31 cellular contexts compared by ENCODE assay signal in the genomic region with DNA sequence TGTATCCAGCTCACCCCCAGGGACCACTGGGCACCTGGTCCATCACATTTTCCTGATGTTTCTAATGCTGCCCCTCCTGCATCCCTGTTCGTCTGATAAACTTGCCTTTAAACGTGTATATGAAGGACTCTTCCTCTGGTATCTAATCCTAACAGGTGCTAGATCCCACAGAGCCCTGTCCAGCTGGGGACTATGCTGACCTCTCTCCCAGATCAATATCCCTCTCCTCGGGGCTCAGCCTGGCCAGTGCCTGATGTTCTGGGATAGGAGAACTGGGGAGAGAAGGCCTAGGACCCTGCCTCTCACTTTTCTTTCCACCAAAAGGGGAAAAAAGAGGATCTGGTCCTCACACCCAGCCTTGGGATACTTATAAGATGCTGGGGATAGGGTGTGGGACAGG. TPM values are rescaled to one million over a fixed set of nuclear protein-coding genes. Genes with fewer than 3 reads are reported as not detected.
A peak's percentile ranks its signal among the peaks of the same experiment; 100 is the strongest.
DNase-seq lines count a peak whose midpoint lies in the region; ATAC-seq, FAIRE-seq and TF ChIP-seq lines count a peak whose summit lies in the region.
"Had no signal": no experiment of that assay in that cellular context is flagged by ENCODE, and none has a peak within 500 bp of the region (broad histone marks: within the 10 kb centered on the region; RNA-seq: fewer than 3 reads in every experiment).

No MANE protein-coding gene starts in this region.

- intact Hi-C loops in HepG2 (cut with micrococcal nuclease; ENCODE audit: unreplicated experiment), result no loop called here

- TF ChIP-seq EP300 in HepG2 (IDR thresholded peaks at IDR 0.05; ENCODE audit: low read depth in 2 of 2, low read length in 2 of 2) (no peak), HepG2 (CRISPR knock-in tag; IDR thresholded peaks at IDR 0.05; ENCODE audit: borderline replicate concordance) (no peak)

- H3K4me1 ChIP-seq in HepG2 (ENCODE audit: insufficient read depth, low read length), result peaks cover 65% of the 10 kb centered on the region
- H3K4me1 ChIP-seq: BE2C, BLaER1 had no signal

- POLR2A ChIA-PET in HepG2 (lab: Yijun Ruan, JAX), result no interaction called here

- TF ChIP-seq RAD21 in HepG2 (CRISPR knock-in tag; IDR thresholded peaks at IDR 0.05), result no peak

- TF ChIP-seq CTCF in HepG2 (CRISPR knock-in tag; IDR thresholded peaks at IDR 0.05), result no peak

- H3K4me3 Mint-ChIP-seq in stimulated activated naive CD8-positive, alpha-beta T cell treated with anti-CD3 and anti-CD28 coated beads, Interleukin-15, amount 100 ng/mL, for 72 hours, result no peak overlapping the region
- H3K4me3 Mint-ChIP-seq: CD14-positive monocyte; CD4-positive, alpha-beta memory T cell; CD4-positive, CD25-positive, alpha-beta regulatory T cell; CD8-positive, alpha-beta memory T cell had no signal

- no peaks in the 10 kb centered on the region for H4K20me1 ChIP-seq in HepG2 (ENCODE audit: insufficient read depth, low read length)
- H4K20me1 ChIP-seq: BLaER1 had no signal

- DNase-seq in stimulated activated naive CD8-positive, alpha-beta T cell treated with anti-CD3 and anti-CD28 coated beads, Interleukin-15, amount 100 ng/mL, for 72 hours, result no peak
- DNase-seq in stimulated activated naive CD8-positive, alpha-beta T cell treated with anti-CD3 and anti-CD28 coated beads, Interleukin-15, Interleukin-2, amounts not matched to agents 100 U/mL and 50 U/mL, for 24 hours, result no peak
- no peak for DNase-seq in HepG2 (ENCODE audit: low spot score)
- DNase-seq in mesenteric fat pad (ENCODE audit: low spot score), result peak; percentile 62
- no peak for DNase-seq in germinal center (ENCODE audit: low spot score)
- no peak for DNase-seq in H4 (ENCODE audit: low spot score)
- DNase-seq: 8988T; ACHN; BE2C; C1 segment of cervical spinal cord; CD4-positive, alpha-beta memory T cell; CD4-positive, CD25-positive, alpha-beta regulatory T cell; CD8-positive, alpha-beta memory T cell; COR-L47; DMS 273 treated with DMSO at 0.1 percent for 48 hours; DMS153; DMS53; DMS79; DND-41; EL; GDM1 had no signal

- no peaks in the 10 kb centered on the region for H3K4me1 Mint-ChIP-seq in stimulated activated naive CD8-positive, alpha-beta T cell treated with anti-CD3 and anti-CD28 coated beads, Interleukin-15, amount 100 ng/mL, for 72 hours
- H3K4me1 Mint-ChIP-seq: CD4-positive, CD25-positive, alpha-beta regulatory T cell had no signal

- no peak for FAIRE-seq in HepG2 (lab: Jason Lieb, UNC)
- FAIRE-seq: A204.1, GM12878, GM12892, GM18507 had no signal

- WGBS in HepG2 (ENCODE audit: low lambda C conversion rate), result 28% methylated on average over 3 of the region's 3 CpGs

- no peak overlapping the region for H2AFZ ChIP-seq in HepG2 (ENCODE audit: low read length)

- no peak for ATAC-seq in stimulated activated naive CD8-positive, alpha-beta T cell treated with anti-CD3 and anti-CD28 coated beads, Interleukin-15, amount 100 ng/mL, for 72 hours
- no peak for ATAC-seq in stimulated activated naive CD8-positive, alpha-beta T cell treated with anti-CD3 and anti-CD28 coated beads, Interleukin-15, Interleukin-2, amounts not matched to agents 100 U/mL and 50 U/mL, for 24 hours
- ATAC-seq in HepG2, result no peak
- ATAC-seq: GM12878 had no signal

- H3K27ac Mint-ChIP-seq in stimulated activated naive CD8-positive, alpha-beta T cell treated with anti-CD3 and anti-CD28 coated beads, Interleukin-15, amount 100 ng/mL, for 72 hours, result peak overlapping the region; percentile 20 to 35
- H3K27ac Mint-ChIP-seq: CD14-positive monocyte; CD4-positive, alpha-beta memory T cell; CD4-positive, CD25-positive, alpha-beta regulatory T cell had no signal

- no peaks in the 10 kb centered on the region for H3K9me3 Mint-ChIP-seq in stimulated activated naive CD8-positive, alpha-beta T cell treated with anti-CD3 and anti-CD28 coated beads, Interleukin-15, amount 100 ng/mL, for 72 hours
- H3K9me3 Mint-ChIP-seq: CD4-positive, alpha-beta memory T cell; CD4-positive, CD25-positive, alpha-beta regulatory T cell; CD8-positive, alpha-beta memory T cell had no signal

- H3K4me2 ChIP-seq in HepG2 (ENCODE audit: low read depth, low read length), result 0 out of 2 replicates have a peak overlapping the region, but pooled peaks have one; percentile 97
- H3K4me2 ChIP-seq: BLaER1 had no signal

- no peak overlapping the region for H3K4me3 ChIP-seq in HepG2 (replicated peaks in 1 of 3; ENCODE audit: insufficient read depth in 1 of 3, low read depth in 2 of 3, low read length in 3 of 3)
- H3K4me3 ChIP-seq: BLaER1, GM12878 had no signal

- CTCF ChIA-PET in HepG2 (lab: Yijun Ruan, JAX; ENCODE audit: low intra/inter-chr PET ratio, low total read pairs), result no interaction called here

- no TSS peak for BruUV-seq in HepG2 (replicated peaks; lab: Mats Ljungman, UMichigan)

- H3K9me3 ChIP-seq in HepG2 (ENCODE audit: low read length), result no peaks in the 10 kb centered on the region
- H3K9me3 ChIP-seq: BE2C, BLaER1 had no signal

- H3K9ac ChIP-seq in HepG2 (ENCODE audit: insufficient read depth, low read depth, low read length), result no peak overlapping the region
- H3K9ac ChIP-seq: BLaER1 had no signal

- TF ChIP-seq POLR2A in HepG2 (IDR thresholded peaks at IDR 0.05; ENCODE audit: insufficient read depth in 1 of 2, low read depth in 2 of 2, low read length in 2 of 2), result no peak

- in situ Hi-C loops in HepG2 (cut with HindIII; ENCODE audit: extremely low pct_ligation_motif_present, low pct_unique_long_range_greater_than_20kb), result no loop called here

- H3K27ac ChIP-seq in HepG2 (ENCODE audit: extremely low read length, insufficient read depth, low read length), result no peak overlapping the region
- H3K27ac ChIP-seq: BLaER1 had no signal

- H3K79me2 ChIP-seq in HepG2 (ENCODE audit: insufficient read depth, low read length), result peaks cover 14% of the 10 kb centered on the region

- H3K27me3 ChIP-seq in HepG2 (ENCODE audit: control insufficient read depth in 1 of 2, insufficient read depth in 2 of 2, low read length in 2 of 2), result no peaks in the 10 kb centered on the region
- H3K27me3 ChIP-seq: BE2C, BLaER1 had no signal

- H3K27me3 Mint-ChIP-seq in stimulated activated naive CD8-positive, alpha-beta T cell treated with anti-CD3 and anti-CD28 coated beads, Interleukin-15, amount 100 ng/mL, for 72 hours, result no peaks in the 10 kb centered on the region
- H3K27me3 Mint-ChIP-seq: CD8-positive, alpha-beta memory T cell had no signal

- peaks cover 0 to 7% of the 10 kb centered on the region in 2 experiments; a peak in 2 of 5 replicates for H3K36me3 ChIP-seq in HepG2 (replicated peaks in 1 of 2; ENCODE audit: control insufficient read depth in 1 of 2, insufficient read depth in 2 of 2, low read length in 2 of 2)
- H3K36me3 ChIP-seq: BE2C, BLaER1 had no signal

TF ChIP-seq in HepG2, 621 proteins besides CTCF, POLR2A, EP300 and RAD21:
- TF ChIP-seq, protein P1, sequence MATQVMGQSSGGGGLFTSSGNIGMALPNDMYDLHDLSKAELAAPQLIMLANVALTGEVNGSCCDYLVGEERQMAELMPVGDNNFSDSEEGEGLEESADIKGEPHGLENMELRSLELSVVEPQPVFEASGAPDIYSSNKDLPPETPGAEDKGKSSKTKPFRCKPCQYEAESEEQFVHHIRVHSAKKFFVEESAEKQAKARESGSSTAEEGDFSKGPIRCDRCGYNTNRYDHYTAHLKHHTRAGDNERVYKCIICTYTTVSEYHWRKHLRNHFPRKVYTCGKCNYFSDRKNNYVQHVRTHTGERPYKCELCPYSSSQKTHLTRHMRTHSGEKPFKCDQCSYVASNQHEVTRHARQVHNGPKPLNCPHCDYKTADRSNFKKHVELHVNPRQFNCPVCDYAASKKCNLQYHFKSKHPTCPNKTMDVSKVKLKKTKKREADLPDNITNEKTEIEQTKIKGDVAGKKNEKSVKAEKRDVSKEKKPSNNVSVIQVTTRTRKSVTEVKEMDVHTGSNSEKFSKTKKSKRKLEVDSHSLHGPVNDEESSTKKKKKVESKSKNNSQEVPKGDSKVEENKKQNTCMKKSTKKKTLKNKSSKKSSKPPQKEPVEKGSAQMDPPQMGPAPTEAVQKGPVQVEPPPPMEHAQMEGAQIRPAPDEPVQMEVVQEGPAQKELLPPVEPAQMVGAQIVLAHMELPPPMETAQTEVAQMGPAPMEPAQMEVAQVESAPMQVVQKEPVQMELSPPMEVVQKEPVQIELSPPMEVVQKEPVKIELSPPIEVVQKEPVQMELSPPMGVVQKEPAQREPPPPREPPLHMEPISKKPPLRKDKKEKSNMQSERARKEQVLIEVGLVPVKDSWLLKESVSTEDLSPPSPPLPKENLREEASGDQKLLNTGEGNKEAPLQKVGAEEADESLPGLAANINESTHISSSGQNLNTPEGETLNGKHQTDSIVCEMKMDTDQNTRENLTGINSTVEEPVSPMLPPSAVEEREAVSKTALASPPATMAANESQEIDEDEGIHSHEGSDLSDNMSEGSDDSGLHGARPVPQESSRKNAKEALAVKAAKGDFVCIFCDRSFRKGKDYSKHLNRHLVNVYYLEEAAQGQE (IDR thresholded peaks at IDR 0.05; ENCODE audit: borderline replicate concordance in 1 of 2, low read depth in 1 of 2, low read length in 2 of 2), result peak in 1 of 2 experiments; percentile 64; a peak in 2 of 4 replicates
- TF ChIP-seq ZNF350 (CRISPR knock-in tag; IDR thresholded peaks at IDR 0.05; ENCODE audit: borderline replicate concordance, low read depth), result no peak

RNA-seq across cellular contexts. Expression of a gene that starts 1.4 kb away (rescaled TPM):
- total RNA-seq in HepG2 (2016; rRNA removed; fragmentation: Illumina TruSeq; extraction: Trizol), result 12.5 and 42.0 TPM in 2 replicates
- total RNA-seq in HepG2 (2016; cell fraction: cytosol; rRNA removed; fragmentation: Illumina TruSeq; extraction: Trizol; ENCODE audit: low read depth), result 5.6 and 7.3 TPM in 2 replicates
- 12.1 and 46.2 TPM in 2 replicates for total RNA-seq in HepG2 (2016; cell fraction: insoluble cytoplasmic fraction; rRNA removed; fragmentation: Illumina TruSeq; extraction: Trizol)
- 10.8 and 12.4 TPM in 2 replicates for total RNA-seq in HepG2 (2016; cell fraction: membrane; rRNA removed; fragmentation: Illumina TruSeq; extraction: Trizol)
- total RNA-seq in HepG2 (2016; cell fraction: nucleus; rRNA removed; fragmentation: Illumina TruSeq; extraction: Trizol), result 48.7 and 58.9 TPM in 2 replicates
- 65.0 and 66.4 TPM in 2 replicates for polyA plus RNA-seq in HepG2 (2011; rRNA removed)
- polyA plus RNA-seq in HepG2 (2011; cell fraction: cytosol; rRNA removed), result 31.0 and 34.1 TPM in 2 replicates
- 293 and 346 TPM in 2 replicates for polyA plus RNA-seq in HepG2 (2011; cell fraction: nucleus; rRNA removed)
- polyA plus RNA-seq in HepG2 (2012), result 27.5 and 39.2 TPM in 2 replicates
- polyA plus RNA-seq in HepG2 (2016; cell fraction: cytosol; fragmentation: Illumina TruSeq; extraction: Trizol; ENCODE audit: low read depth), result 4.2 and 4.7 TPM in 2 replicates
- polyA plus RNA-seq in HepG2 (2016; cell fraction: insoluble cytoplasmic fraction; fragmentation: Illumina TruSeq; extraction: Trizol; ENCODE audit: low read depth), result 12.4 and 12.6 TPM in 2 replicates
- polyA plus RNA-seq in HepG2 (2016; cell fraction: membrane; fragmentation: Illumina TruSeq; extraction: Trizol; ENCODE audit: low read depth), result 6.8 and 9.0 TPM in 2 replicates
- polyA plus RNA-seq in HepG2 (2016; cell fraction: nucleus; fragmentation: Illumina TruSeq; extraction: Trizol; ENCODE audit: insufficient read depth, low read depth), result 122 TPM in 2 replicates
- 0.07 and 112 TPM in 2 replicates for polyA minus RNA-seq in HepG2 (2011; rRNA and poly(A)+ RNA removed; ENCODE audit: low replicate concordance)
- 12.0 and 15.6 TPM in 2 replicates for polyA minus RNA-seq in HepG2 (2011; cell fraction: cytosol; rRNA and poly(A)+ RNA removed)
- 54.7 and 62.5 TPM in 2 replicates for polyA minus RNA-seq in HepG2 (2011; cell fraction: nucleus; rRNA and poly(A)+ RNA removed)
- 1.0 TPM for total RNA-seq in mesenteric fat pad
- total RNA-seq in H4 (2014; rRNA removed; shearing (Covaris generic)), result not detected in 2 replicates
- total RNA-seq: A673; CD4-positive, alpha-beta memory T cell; CD4-positive, CD25-positive, alpha-beta regulatory T cell; CD8-positive, alpha-beta memory T cell; Daoy; G401; GM12878 had no signal
- polyA plus RNA-seq: AG04450; CD4-positive, alpha-beta memory T cell; CD4-positive, CD25-positive, alpha-beta regulatory T cell; CD8-positive, alpha-beta memory T cell had no signal
